9 cellular contexts compared by ENCODE assay signal in genomic region chr10:69464801-69465401, GRCh38. TPM values are rescaled to one million over a fixed set of nuclear protein-coding genes. Genes with fewer than 3 reads are reported as not detected.
A peak's percentile ranks its signal among the peaks of the same experiment; 100 is the strongest.
DNase-seq lines count a peak whose midpoint lies in the region; ATAC-seq, FAIRE-seq and TF ChIP-seq lines count a peak whose summit lies in the region.
"Had no signal": no experiment of that assay in that cellular context is flagged by ENCODE, and none has a peak within 500 bp of the region (broad histone marks: within the 10 kb centered on the region; RNA-seq: fewer than 3 reads in every experiment).

No MANE protein-coding gene starts in this region.

- FAIRE-seq in GM12892 (lab: Jason Lieb, UNC), result peak; percentile 30

- no peaks in the 10 kb centered on the region for H3K9me3 ChIP-seq in right cardiac atrium (ENCODE audit: control insufficient read depth, low read length)

- H3K27ac Mint-ChIP-seq in T-helper 2 cell treated with Interferon-gamma antibody and Interleukin-4, amounts not matched to agents 5 μg/mL and 100 μg/mL, for 36 hours, result peak overlapping the region; percentile 38

- intact Hi-C loops in right cardiac atrium (cut with DNase I), result no loop called here

- H3K4me1 Mint-ChIP-seq in T-helper 2 cell treated with Interferon-gamma antibody and Interleukin-4, amounts not matched to agents 5 μg/mL and 100 μg/mL, for 36 hours (ENCODE audit: low read depth), result peaks cover 14% of the 10 kb centered on the region

- no peaks in the 10 kb centered on the region for H3K27me3 ChIP-seq in right cardiac atrium (ENCODE audit: control insufficient read depth, insufficient read depth)

- DNase-seq in GM12892 (ENCODE audit: insufficient read length), result no peak
- no peak for DNase-seq in T-helper 2 cell treated with Interferon-gamma antibody and Interleukin-4, amounts not matched to agents 5 μg/mL and 100 μg/mL, for 36 hours (ENCODE audit: low spot score)
- peak in 2 of 3 donors; percentile 50 to 78 for DNase-seq in right cardiac atrium
- no peak for DNase-seq in stimulated activated CD4-positive, alpha-beta T cell treated with anti-CD3 and anti-CD28 coated beads, Interleukin-4, amount 100 ng/mL, for 24 hours
- no peak for DNase-seq in KG1 (lab: John Stamatoyannopoulos, UW)
- DNase-seq: amniotic stem cell had no signal

- peaks cover 19% of the 10 kb centered on the region for H3K4me1 ChIP-seq in right cardiac atrium (ENCODE audit: control insufficient read depth, insufficient read depth, low read length)

- H3K27ac ChIP-seq in right cardiac atrium (ENCODE audit: low read length), result peak overlapping the region; percentile 80
- peak overlapping the region in 17 of 21 experiments; percentile 14 to 74 (median 54) for H3K27ac ChIP-seq in skin epidermis

- WGBS in right cardiac atrium, result 49% methylated on average over 2 of the region's 2 CpGs

- TF ChIP-seq POLR2A in GM12892 (IDR thresholded peaks at IDR 0.05; ENCODE audit: low read depth, low read length), result no peak

- H3K36me3 Mint-ChIP-seq in T-helper 2 cell treated with Interferon-gamma antibody and Interleukin-4, amounts not matched to agents 5 μg/mL and 100 μg/mL, for 36 hours (ENCODE audit: low read depth), result no peaks in the 10 kb centered on the region

- ATAC-seq in right cardiac atrium (peak; percentile 74 to 76), GM18907 (IDR thresholded peaks at IDR 0.05; ENCODE audit: unreplicated experiment) (no peak), GM19455 (IDR thresholded peaks at IDR 0.05; ENCODE audit: unreplicated experiment) (no peak)

- H3K9me3 Mint-ChIP-seq in T-helper 2 cell treated with Interferon-gamma antibody and Interleukin-4, amounts not matched to agents 5 μg/mL and 100 μg/mL, for 36 hours, result no peaks in the 10 kb centered on the region

- no peak overlapping the region for H3K4me3 Mint-ChIP-seq in T-helper 2 cell treated with Interferon-gamma antibody and Interleukin-4, amounts not matched to agents 5 μg/mL and 100 μg/mL, for 36 hours

- H3K4me3 ChIP-seq in right cardiac atrium (ENCODE audit: low read length) (no peak overlapping the region), skin epidermis (no peak overlapping the region)

- H3K27me3 Mint-ChIP-seq in T-helper 2 cell treated with Interferon-gamma antibody and Interleukin-4, amounts not matched to agents 5 μg/mL and 100 μg/mL, for 36 hours (ENCODE audit: low read depth), result peaks cover 3% of the 10 kb centered on the region

RNA-seq across cellular contexts. Expression of gene TSPAN15, which starts 13.6 kb away (rescaled TPM):
- 2.2 TPM for polyA plus RNA-seq in GM12892 (2012; ENCODE audit: missing spikeins)
- total RNA-seq in right cardiac atrium, result 1 to 10 TPM; 5.3 to 8.7 (median 7.4) TPM
- 11.5 TPM for polyA plus RNA-seq in right cardiac atrium

RNA-seq across cellular contexts. Expression of gene TACR2, which starts 48.2 kb away (rescaled TPM):
- 0.45 TPM for polyA plus RNA-seq in GM12892 (2012; ENCODE audit: missing spikeins)
- under 1 TPM; 0.26 to 0.53 (median 0.37) TPM for total RNA-seq in right cardiac atrium
- polyA plus RNA-seq in right cardiac atrium, result 0.27 TPM

Comparison
In these comparisons a context has a peak if more than half of its experiments do, and no peak if none do; other contexts are left out.
1. DNase-seq: peak in right cardiac atrium (2 of 3); none in GM12892 (single experiment), T-helper 2 cell treated with Interferon-gamma antibody and Interleukin-4, amounts not matched to agents 5 μg/mL and 100 μg/mL, for 36 hours (single experiment), stimulated activated CD4-positive, alpha-beta T cell treated with anti-CD3 and anti-CD28 coated beads, Interleukin-4, amount 100 ng/mL, for 24 hours (single experiment) and KG1 (single experiment).
2. ATAC-seq: peak in right cardiac atrium (2 of 2); none in GM18907 (single experiment) and GM19455 (single experiment).